9 cellular contexts compared by ENCODE assay signal in the genomic region with DNA sequence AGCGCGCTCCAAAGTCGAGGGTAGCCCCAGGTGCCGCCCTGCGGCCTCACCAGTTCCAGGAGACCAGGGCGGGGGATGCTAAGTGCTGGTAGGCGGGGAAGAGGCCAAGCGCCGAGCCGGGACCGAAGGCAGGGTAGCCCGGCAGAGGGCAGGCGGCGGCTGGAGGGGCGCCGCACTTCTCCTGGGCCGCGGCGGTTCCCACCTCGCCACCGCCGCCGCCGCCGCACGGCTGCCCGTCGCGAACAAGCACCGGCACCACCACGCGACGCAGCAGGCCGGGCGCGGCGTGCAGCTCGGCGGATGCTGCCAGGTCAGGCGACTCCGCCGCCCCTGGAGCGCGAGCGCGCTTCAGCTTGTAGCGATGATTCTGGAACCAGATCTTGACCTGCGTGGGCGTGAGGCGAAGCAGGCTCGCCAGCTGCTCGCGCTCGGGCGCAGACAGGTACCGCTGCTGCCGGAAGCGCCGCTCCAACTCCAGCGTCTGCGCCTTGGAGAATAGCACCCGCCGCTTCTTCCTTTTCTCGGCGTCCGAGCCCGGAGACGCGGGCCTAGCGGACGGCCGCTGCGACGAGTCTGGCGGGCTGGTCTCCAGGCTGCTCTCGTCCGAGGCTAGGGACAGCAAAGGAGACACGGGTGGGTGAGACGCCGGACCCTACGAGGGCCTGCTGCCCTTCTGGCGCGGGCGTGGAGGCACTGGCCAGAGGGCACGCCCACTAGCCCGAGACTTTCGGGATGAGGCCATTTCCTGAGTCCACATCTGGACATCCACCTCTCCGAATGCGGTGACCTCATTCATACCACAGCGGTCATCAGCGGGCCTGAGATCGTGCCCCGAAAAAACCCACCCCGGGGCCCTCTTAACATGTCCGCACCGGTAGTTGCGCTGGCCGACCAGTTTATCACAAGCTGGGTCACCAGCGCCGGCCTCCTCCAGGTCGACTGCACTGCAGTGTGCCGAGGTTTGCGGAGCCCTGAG. TPM values are rescaled to one million over a fixed set of nuclear protein-coding genes. Genes with fewer than 3 reads are reported as not detected.
DNase-seq lines count a peak whose midpoint lies in the region; ATAC-seq, FAIRE-seq and TF ChIP-seq lines count a peak whose summit lies in the region.
"Had no signal": no experiment of that assay in that cellular context is flagged by ENCODE, and none has a peak within 500 bp of the region (broad histone marks: within the 10 kb centered on the region; RNA-seq: fewer than 3 reads in every experiment).

No MANE protein-coding gene starts in this region.

- peak overlapping the region; percentile 47 for H3K4me3 ChIP-seq in HUES64 (ENCODE audit: low read length)
- H3K4me3 ChIP-seq in astrocyte of the cerebellum (ENCODE audit: low read depth, low read length): peak overlapping the region; percentile 37
- H3K4me3 ChIP-seq in keratinocyte (ENCODE audit: control insufficient read depth in 2 of 3, extremely low read depth in 1 of 3, insufficient read depth in 2 of 3, low read depth in 1 of 3, low read length in 3 of 3): peak overlapping the region; percentile 60 to 71 (median 71)
- peak overlapping the region; percentile 29 for H3K4me3 ChIP-seq in thymus (ENCODE audit: low read length)

- peaks cover 100% of the 10 kb centered on the region for H3K27me3 ChIP-seq in HUES64 (ENCODE audit: insufficient read depth, low read length)
- peaks cover 26% of the 10 kb centered on the region for H3K27me3 ChIP-seq in keratinocyte (ENCODE audit: control insufficient read depth, extremely low read depth, insufficient read depth, low read length)
- H3K27me3 ChIP-seq in thymus (ENCODE audit: control insufficient read depth, insufficient read depth): peaks cover 65% of the 10 kb centered on the region

- TF ChIP-seq CTCF in astrocyte of the cerebellum (IDR thresholded peaks at IDR 0.05; ENCODE audit: low read depth, low read length, missing control alignments): no peak
- TF ChIP-seq CTCF in keratinocyte (optimal IDR thresholded peaks at IDR 0.05 in 1 of 3, IDR thresholded peaks at IDR 0.05 in 1 of 3, conservative IDR thresholded peaks at IDR 0.05 in 1 of 3; ENCODE audit: extremely low read depth in 1 of 3, insufficient read depth in 2 of 3, low read length in 3 of 3): no peak

- dilution Hi-C loops in keratinocyte (cut with MboI; ENCODE audit: extremely low pct_ligation_motif_present, low sequenced_read_pairs): no loop called here

- in situ Hi-C loops in astrocyte of the cerebellum (cut with HindIII; ENCODE audit: low sequenced_read_pairs): no loop called here

- WGBS in HUES64: 1% methylated on average over 103 of the region's 103 CpGs
- 2% methylated on average over 103 of the region's 103 CpGs for WGBS in thymus

- DNase-seq in DMS53 treated with DMSO at 0.1 percent for 48 hours (lab: John Stamatoyannopoulos, UW; ENCODE audit: unreplicated experiment) (peak; percentile 13), astrocyte of the cerebellum (ENCODE audit: low read depth) (no peak), keratinocyte (ENCODE audit: low read depth, low spot score) (peak; percentile 19), middle frontal gyrus (ENCODE audit: extremely low spot score, low spot score) (no peak), OCI-M2 (lab: John Stamatoyannopoulos, UW; ENCODE audit: unreplicated experiment) (no peak)

- no peaks in the 10 kb centered on the region for H4K20me1 ChIP-seq in keratinocyte (ENCODE audit: control insufficient read depth, extremely low read depth, insufficient read depth, low read length)

- H3K9me3 ChIP-seq in HUES64 (ENCODE audit: insufficient read depth, low read depth, low read length) (no peaks in the 10 kb centered on the region), keratinocyte (ENCODE audit: control insufficient read depth, low read depth, low read length) (no peaks in the 10 kb centered on the region), thymus (ENCODE audit: control insufficient read depth) (no peaks in the 10 kb centered on the region)

- H2AFZ ChIP-seq in keratinocyte (ENCODE audit: control insufficient read depth, low read length): peak overlapping the region; percentile 92

- H3K27ac ChIP-seq in HUES64 (ENCODE audit: low read depth, low read length) (no peak overlapping the region), keratinocyte (ENCODE audit: control insufficient read depth, insufficient read depth, low read length) (no peak overlapping the region), thymus (ENCODE audit: low read depth) (no peak overlapping the region)

- no peaks in the 10 kb centered on the region for H3K9me1 ChIP-seq in keratinocyte (ENCODE audit: control insufficient read depth, extremely low read depth, insufficient read depth, low read length)

- no peak overlapping the region for H3K9ac ChIP-seq in HUES64 (ENCODE audit: low read depth, low read length)
- H3K9ac ChIP-seq in keratinocyte (ENCODE audit: control insufficient read depth, extremely low read depth, insufficient read depth, low read length): no peak overlapping the region

- H3K4me2 ChIP-seq in keratinocyte (ENCODE audit: control insufficient read depth, extremely low read depth, insufficient read depth, low read depth, low read length): peak overlapping the region; percentile 85

- H3K36me3 ChIP-seq in HUES64 (ENCODE audit: insufficient read depth, low read length): no peaks in the 10 kb centered on the region
- H3K36me3 ChIP-seq in keratinocyte (ENCODE audit: control insufficient read depth in 2 of 2, extremely low read depth in 1 of 2, insufficient read depth in 2 of 2, low read length in 2 of 2): no peaks in the 10 kb centered on the region
- no peaks in the 10 kb centered on the region for H3K36me3 ChIP-seq in thymus (ENCODE audit: control insufficient read depth, insufficient read depth)

- H3K4me1 ChIP-seq in HUES64 (ENCODE audit: insufficient read depth, low read length): peaks cover 12% of the 10 kb centered on the region
- H3K4me1 ChIP-seq in keratinocyte (ENCODE audit: control insufficient read depth, extremely low read depth, insufficient read depth, low read length): peaks cover 2% of the 10 kb centered on the region
- H3K4me1 ChIP-seq in thymus (ENCODE audit: control insufficient read depth, insufficient read depth, low read length): peaks cover 2% of the 10 kb centered on the region

- H3K79me2 ChIP-seq in keratinocyte (ENCODE audit: control insufficient read depth, insufficient read depth, low read length): no peaks in the 10 kb centered on the region

- no peak for ATAC-seq in HG03469 (IDR thresholded peaks at IDR 0.05; ENCODE audit: unreplicated experiment)

- no peak for FAIRE-seq in keratinocyte (lab: Jason Lieb, UNC)

RNA-seq across cellular contexts. Expression of gene NKX2-8, which starts 1.3 kb away (rescaled TPM):
- not detected for polyA plus RNA-seq in HUES64 (2013, experiment 1 of 2)
- polyA plus RNA-seq in HUES64 (2013, experiment 2 of 2): not detected
- polyA plus RNA-seq in keratinocyte (0.06 to 0.32 TPM (median 0.07 TPM) in 3 replicates), thymus (0.32 TPM)
- polyA plus RNA-seq in keratinocyte (2011; ENCODE audit: low read depth): 0.29 TPM
- polyA plus RNA-seq in keratinocyte (2011; cell fraction: cytosol; rRNA removed): 0.19 and 0.82 TPM in 2 replicates
- polyA plus RNA-seq in keratinocyte (2011; cell fraction: nucleus; rRNA removed): 0.18 and 0.41 TPM in 2 replicates
- 0.51 and 0.61 TPM in 2 replicates for polyA plus RNA-seq in keratinocyte (2012; ENCODE audit: low replicate concordance)
- 0.33 TPM in 1 of 3 replicates, not detected in the others for polyA minus RNA-seq in keratinocyte
- polyA minus RNA-seq in keratinocyte (2011; cell fraction: cytosol; rRNA and poly(A)+ RNA removed): not detected
- 0.78 TPM in 1 of 2 replicates, not detected in the other for polyA minus RNA-seq in keratinocyte (2011; cell fraction: nucleus; rRNA and poly(A)+ RNA removed)
- polyA plus RNA-seq: IgD-negative memory B cell had no signal

Comparison
In these comparisons a context has a peak if more than half of its experiments do, and no peak if none do; other contexts are left out.
1. DNase-seq: peak in DMS53 treated with DMSO at 0.1 percent for 48 hours (single experiment) and keratinocyte (single experiment); none in astrocyte of the cerebellum (single experiment), middle frontal gyrus (single experiment) and OCI-M2 (single experiment).
2. Peak in every context shown above with its lines, with median percentiles within 50 percentile points of each other: H3K4me3 ChIP-seq.